In the genomic region with DNA sequence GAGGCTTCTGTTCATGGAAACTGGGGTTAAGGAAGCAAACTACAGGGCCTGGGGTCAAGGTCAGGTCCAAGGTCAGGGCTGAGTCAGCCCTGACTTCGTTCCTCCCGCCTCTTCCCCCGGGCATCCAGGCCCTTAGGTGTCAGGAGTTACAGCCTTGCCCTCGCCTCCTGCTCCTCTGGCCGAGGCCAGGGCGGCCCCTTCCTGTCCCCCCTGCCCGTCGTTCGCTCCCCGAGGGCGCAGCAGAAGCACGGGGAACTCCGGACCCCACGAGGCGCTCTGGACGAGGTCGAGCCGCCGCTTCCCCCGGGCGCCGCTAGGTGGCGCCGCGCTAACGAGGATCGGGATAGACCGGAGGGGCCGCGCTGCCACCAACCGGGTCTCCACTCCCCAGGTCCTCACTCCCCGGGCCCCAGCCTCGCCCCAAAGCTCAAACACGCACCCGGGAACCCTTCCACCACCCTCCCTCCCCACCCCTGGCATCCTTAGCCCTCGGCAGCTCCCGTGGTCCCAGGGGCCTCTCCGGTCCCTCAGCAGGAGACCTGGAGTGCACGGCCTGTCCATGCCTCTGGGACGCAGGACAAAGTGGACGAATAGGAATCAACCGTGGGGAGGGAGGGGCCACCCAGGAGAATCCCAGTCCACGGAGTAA, we compare ENCODE assay signal across 1 cellular context.
A peak's percentile ranks its signal among the peaks of the same experiment; 100 is the strongest.
TF ChIP-seq lines count a peak whose summit lies in the region.

No MANE protein-coding gene starts in this region.

TF ChIP-seq in K562, 482 proteins besides CTCF, POLR2A, EP300 and RAD21 (continued from another document and continues in another):
- TF ChIP-seq, protein P1, sequence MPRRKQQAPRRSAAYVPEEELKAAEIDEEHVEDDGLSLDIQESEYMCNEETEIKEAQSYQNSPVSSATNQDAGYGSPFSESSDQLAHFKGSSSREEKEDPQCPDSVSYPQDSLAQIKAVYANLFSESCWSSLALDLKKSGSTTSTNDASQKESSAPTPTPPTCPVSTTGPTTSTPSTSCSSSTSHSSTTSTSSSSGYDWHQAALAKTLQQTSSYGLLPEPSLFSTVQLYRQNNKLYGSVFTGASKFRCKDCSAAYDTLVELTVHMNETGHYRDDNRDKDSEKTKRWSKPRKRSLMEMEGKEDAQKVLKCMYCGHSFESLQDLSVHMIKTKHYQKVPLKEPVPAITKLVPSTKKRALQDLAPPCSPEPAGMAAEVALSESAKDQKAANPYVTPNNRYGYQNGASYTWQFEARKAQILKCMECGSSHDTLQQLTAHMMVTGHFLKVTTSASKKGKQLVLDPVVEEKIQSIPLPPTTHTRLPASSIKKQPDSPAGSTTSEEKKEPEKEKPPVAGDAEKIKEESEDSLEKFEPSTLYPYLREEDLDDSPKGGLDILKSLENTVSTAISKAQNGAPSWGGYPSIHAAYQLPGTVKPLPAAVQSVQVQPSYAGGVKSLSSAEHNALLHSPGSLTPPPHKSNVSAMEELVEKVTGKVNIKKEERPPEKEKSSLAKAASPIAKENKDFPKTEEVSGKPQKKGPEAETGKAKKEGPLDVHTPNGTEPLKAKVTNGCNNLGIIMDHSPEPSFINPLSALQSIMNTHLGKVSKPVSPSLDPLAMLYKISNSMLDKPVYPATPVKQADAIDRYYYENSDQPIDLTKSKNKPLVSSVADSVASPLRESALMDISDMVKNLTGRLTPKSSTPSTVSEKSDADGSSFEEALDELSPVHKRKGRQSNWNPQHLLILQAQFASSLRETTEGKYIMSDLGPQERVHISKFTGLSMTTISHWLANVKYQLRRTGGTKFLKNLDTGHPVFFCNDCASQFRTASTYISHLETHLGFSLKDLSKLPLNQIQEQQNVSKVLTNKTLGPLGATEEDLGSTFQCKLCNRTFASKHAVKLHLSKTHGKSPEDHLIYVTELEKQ (CRISPR knock-in tag; IDR thresholded peaks at IDR 0.05): no peak
- no peak for TF ChIP-seq HNRNPK (IDR thresholded peaks at IDR 0.05; ENCODE audit: low read depth, low read length, poor library complexity, severe bottlenecking)
- TF ChIP-seq NFE2 (IDR thresholded peaks at IDR 0.05; ENCODE audit: low read depth): 0 out of 2 replicates have a peak, but pooled peaks have one; percentile 24
- TF ChIP-seq, protein P2, sequence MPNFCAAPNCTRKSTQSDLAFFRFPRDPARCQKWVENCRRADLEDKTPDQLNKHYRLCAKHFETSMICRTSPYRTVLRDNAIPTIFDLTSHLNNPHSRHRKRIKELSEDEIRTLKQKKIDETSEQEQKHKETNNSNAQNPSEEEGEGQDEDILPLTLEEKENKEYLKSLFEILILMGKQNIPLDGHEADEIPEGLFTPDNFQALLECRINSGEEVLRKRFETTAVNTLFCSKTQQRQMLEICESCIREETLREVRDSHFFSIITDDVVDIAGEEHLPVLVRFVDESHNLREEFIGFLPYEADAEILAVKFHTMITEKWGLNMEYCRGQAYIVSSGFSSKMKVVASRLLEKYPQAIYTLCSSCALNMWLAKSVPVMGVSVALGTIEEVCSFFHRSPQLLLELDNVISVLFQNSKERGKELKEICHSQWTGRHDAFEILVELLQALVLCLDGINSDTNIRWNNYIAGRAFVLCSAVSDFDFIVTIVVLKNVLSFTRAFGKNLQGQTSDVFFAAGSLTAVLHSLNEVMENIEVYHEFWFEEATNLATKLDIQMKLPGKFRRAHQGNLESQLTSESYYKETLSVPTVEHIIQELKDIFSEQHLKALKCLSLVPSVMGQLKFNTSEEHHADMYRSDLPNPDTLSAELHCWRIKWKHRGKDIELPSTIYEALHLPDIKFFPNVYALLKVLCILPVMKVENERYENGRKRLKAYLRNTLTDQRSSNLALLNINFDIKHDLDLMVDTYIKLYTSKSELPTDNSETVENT (CRISPR knock-in tag; IDR thresholded peaks at IDR 0.05): no peak
- peak; percentile 66; the same call in 1 of the 2 replicates for TF ChIP-seq SIN3B (IDR thresholded peaks at IDR 0.05; ENCODE audit: low read depth)
- no peak for TF ChIP-seq ELF4 (CRISPR knock-in tag; IDR thresholded peaks at IDR 0.05)
- TF ChIP-seq CEBPG (CRISPR knock-in tag; IDR thresholded peaks at IDR 0.05): no peak
- TF ChIP-seq CEBPG (tag; conservative IDR thresholded peaks at IDR 0.05 in 1 of 2, IDR thresholded peaks at IDR 0.05 in 1 of 2): no peak
- TF ChIP-seq PML (IDR thresholded peaks at IDR 0.05; ENCODE audit: low read length): no peak
- TF ChIP-seq BRD9 (IDR thresholded peaks at IDR 0.05; ENCODE audit: low read depth, partially characterized antibody): peak; percentile 72
- no peak for TF ChIP-seq POLR3G (IDR thresholded peaks at IDR 0.05; ENCODE audit: extremely low read depth, insufficient read length, insufficient replicate concordance)
- TF ChIP-seq, protein P3, sequence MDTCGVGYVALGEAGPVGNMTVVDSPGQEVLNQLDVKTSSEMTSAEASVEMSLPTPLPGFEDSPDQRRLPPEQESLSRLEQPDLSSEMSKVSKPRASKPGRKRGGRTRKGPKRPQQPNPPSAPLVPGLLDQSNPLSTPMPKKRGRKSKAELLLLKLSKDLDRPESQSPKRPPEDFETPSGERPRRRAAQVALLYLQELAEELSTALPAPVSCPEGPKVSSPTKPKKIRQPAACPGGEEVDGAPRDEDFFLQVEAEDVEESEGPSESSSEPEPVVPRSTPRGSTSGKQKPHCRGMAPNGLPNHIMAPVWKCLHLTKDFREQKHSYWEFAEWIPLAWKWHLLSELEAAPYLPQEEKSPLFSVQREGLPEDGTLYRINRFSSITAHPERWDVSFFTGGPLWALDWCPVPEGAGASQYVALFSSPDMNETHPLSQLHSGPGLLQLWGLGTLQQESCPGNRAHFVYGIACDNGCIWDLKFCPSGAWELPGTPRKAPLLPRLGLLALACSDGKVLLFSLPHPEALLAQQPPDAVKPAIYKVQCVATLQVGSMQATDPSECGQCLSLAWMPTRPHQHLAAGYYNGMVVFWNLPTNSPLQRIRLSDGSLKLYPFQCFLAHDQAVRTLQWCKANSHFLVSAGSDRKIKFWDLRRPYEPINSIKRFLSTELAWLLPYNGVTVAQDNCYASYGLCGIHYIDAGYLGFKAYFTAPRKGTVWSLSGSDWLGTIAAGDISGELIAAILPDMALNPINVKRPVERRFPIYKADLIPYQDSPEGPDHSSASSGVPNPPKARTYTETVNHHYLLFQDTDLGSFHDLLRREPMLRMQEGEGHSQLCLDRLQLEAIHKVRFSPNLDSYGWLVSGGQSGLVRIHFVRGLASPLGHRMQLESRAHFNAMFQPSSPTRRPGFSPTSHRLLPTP (IDR thresholded peaks at IDR 0.05; ENCODE audit: borderline replicate concordance, extremely low read depth, insufficient read length): no peak
- no peak; the same call in 1 of the 2 replicates for TF ChIP-seq SP1 (CRISPR knock-in tag; IDR thresholded peaks at IDR 0.05)
- no peak for TF ChIP-seq GATAD2A (IDR thresholded peaks at IDR 0.05)
- TF ChIP-seq, protein P4, sequence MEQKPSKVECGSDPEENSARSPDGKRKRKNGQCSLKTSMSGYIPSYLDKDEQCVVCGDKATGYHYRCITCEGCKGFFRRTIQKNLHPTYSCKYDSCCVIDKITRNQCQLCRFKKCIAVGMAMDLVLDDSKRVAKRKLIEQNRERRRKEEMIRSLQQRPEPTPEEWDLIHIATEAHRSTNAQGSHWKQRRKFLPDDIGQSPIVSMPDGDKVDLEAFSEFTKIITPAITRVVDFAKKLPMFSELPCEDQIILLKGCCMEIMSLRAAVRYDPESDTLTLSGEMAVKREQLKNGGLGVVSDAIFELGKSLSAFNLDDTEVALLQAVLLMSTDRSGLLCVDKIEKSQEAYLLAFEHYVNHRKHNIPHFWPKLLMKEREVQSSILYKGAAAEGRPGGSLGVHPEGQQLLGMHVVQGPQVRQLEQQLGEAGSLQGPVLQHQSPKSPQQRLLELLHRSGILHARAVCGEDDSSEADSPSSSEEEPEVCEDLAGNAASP (IDR thresholded peaks at IDR 0.05): no peak
- no peak for TF ChIP-seq KLF6 (CRISPR knock-in tag; IDR thresholded peaks at IDR 0.05; ENCODE audit: borderline replicate concordance)
- no peak for TF ChIP-seq KHSRP (IDR thresholded peaks at IDR 0.05)
- TF ChIP-seq, protein P5, sequence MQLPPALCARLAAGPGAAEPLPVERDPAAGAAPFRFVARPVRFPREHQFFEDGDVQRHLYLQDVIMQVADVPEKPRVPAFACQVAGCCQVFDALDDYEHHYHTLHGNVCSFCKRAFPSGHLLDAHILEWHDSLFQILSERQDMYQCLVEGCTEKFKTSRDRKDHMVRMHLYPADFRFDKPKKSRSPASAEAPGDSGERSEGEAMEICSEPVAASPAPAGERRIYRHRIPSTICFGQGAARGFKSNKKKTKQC (CRISPR knock-in tag; IDR thresholded peaks at IDR 0.05): peak; percentile 65; the same call in 1 of the 2 replicates
- no peak for TF ChIP-seq SOX6 (IDR thresholded peaks at IDR 0.05)
- no peak; the same call in 1 of the 2 replicates for TF ChIP-seq EGR1 (conservative IDR thresholded peaks at IDR 0.05)
- no peak for TF ChIP-seq SRF (CRISPR knock-in tag; IDR thresholded peaks at IDR 0.05)
- no peak for TF ChIP-seq THRAP3 (IDR thresholded peaks at IDR 0.05; ENCODE audit: borderline replicate concordance)
- TF ChIP-seq ZNF785 (CRISPR knock-in tag; IDR thresholded peaks at IDR 0.05): no peak
- no peak for TF ChIP-seq HDAC3 (IDR thresholded peaks at IDR 0.05; ENCODE audit: borderline replicate concordance, partially characterized antibody)
- no peak for TF ChIP-seq GTF2A2 (tag; IDR thresholded peaks at IDR 0.05)
- no peak for TF ChIP-seq ZNF699 (CRISPR knock-in tag; IDR thresholded peaks at IDR 0.05; ENCODE audit: insufficient replicate concordance)
- no peak for TF ChIP-seq ZNF239 (CRISPR knock-in tag; IDR thresholded peaks at IDR 0.05)
- no peak for TF ChIP-seq MEF2D (tag; conservative IDR thresholded peaks at IDR 0.05; ENCODE audit: low read depth)
- no peak for TF ChIP-seq ILK (tag; IDR thresholded peaks at IDR 0.05; ENCODE audit: borderline replicate concordance, low read depth)
- no peak for TF ChIP-seq NFRKB (IDR thresholded peaks at IDR 0.05; ENCODE audit: low read depth)
- TF ChIP-seq, protein P6, sequence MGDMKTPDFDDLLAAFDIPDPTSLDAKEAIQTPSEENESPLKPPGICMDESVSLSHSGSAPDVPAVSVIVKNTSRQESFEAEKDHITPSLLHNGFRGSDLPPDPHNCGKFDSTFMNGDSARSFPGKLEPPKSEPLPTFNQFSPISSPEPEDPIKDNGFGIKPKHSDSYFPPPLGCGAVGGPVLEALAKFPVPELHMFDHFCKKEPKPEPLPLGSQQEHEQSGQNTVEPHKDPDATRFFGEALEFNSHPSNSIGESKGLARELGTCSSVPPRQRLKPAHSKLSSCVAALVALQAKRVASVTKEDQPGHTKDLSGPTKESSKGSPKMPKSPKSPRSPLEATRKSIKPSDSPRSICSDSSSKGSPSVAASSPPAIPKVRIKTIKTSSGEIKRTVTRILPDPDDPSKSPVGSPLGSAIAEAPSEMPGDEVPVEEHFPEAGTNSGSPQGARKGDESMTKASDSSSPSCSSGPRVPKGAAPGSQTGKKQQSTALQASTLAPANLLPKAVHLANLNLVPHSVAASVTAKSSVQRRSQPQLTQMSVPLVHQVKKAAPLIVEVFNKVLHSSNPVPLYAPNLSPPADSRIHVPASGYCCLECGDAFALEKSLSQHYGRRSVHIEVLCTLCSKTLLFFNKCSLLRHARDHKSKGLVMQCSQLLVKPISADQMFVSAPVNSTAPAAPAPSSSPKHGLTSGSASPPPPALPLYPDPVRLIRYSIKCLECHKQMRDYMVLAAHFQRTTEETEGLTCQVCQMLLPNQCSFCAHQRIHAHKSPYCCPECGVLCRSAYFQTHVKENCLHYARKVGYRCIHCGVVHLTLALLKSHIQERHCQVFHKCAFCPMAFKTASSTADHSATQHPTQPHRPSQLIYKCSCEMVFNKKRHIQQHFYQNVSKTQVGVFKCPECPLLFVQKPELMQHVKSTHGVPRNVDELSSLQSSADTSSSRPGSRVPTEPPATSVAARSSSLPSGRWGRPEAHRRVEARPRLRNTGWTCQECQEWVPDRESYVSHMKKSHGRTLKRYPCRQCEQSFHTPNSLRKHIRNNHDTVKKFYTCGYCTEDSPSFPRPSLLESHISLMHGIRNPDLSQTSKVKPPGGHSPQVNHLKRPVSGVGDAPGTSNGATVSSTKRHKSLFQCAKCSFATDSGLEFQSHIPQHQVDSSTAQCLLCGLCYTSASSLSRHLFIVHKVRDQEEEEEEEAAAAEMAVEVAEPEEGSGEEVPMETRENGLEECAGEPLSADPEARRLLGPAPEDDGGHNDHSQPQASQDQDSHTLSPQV (IDR thresholded peaks at IDR 0.05): no peak
- TF ChIP-seq, protein P7, sequence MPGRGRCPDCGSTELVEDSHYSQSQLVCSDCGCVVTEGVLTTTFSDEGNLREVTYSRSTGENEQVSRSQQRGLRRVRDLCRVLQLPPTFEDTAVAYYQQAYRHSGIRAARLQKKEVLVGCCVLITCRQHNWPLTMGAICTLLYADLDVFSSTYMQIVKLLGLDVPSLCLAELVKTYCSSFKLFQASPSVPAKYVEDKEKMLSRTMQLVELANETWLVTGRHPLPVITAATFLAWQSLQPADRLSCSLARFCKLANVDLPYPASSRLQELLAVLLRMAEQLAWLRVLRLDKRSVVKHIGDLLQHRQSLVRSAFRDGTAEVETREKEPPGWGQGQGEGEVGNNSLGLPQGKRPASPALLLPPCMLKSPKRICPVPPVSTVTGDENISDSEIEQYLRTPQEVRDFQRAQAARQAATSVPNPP (IDR thresholded peaks at IDR 0.05; ENCODE audit: borderline replicate concordance, insufficient read depth, insufficient read length): no peak
- TF ChIP-seq HDAC6 (IDR thresholded peaks at IDR 0.05; ENCODE audit: low read depth, low read length): no peak
- TF ChIP-seq ZBTB7A (IDR thresholded peaks at IDR 0.05; ENCODE audit: borderline replicate concordance, control insufficient read depth, low read depth, low read length): peak; percentile 97
- TF ChIP-seq, protein P8, sequence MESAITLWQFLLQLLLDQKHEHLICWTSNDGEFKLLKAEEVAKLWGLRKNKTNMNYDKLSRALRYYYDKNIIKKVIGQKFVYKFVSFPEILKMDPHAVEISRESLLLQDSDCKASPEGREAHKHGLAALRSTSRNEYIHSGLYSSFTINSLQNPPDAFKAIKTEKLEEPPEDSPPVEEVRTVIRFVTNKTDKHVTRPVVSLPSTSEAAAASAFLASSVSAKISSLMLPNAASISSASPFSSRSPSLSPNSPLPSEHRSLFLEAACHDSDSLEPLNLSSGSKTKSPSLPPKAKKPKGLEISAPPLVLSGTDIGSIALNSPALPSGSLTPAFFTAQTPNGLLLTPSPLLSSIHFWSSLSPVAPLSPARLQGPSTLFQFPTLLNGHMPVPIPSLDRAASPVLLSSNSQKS (CRISPR knock-in tag; IDR thresholded peaks at IDR 0.05): no peak
- TF ChIP-seq, protein P9, sequence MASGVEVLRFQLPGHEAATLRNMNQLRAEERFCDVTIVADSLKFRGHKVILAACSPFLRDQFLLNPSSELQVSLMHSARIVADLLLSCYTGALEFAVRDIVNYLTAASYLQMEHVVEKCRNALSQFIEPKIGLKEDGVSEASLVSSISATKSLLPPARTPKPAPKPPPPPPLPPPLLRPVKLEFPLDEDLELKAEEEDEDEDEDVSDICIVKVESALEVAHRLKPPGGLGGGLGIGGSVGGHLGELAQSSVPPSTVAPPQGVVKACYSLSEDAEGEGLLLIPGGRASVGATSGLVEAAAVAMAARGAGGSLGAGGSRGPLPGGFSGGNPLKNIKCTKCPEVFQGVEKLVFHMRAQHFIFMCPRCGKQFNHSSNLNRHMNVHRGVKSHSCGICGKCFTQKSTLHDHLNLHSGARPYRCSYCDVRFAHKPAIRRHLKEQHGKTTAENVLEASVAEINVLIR (CRISPR knock-in tag; IDR thresholded peaks at IDR 0.05): no peak
- TF ChIP-seq ZNF583 (CRISPR knock-in tag; IDR thresholded peaks at IDR 0.05): no peak
- no peak for TF ChIP-seq SREBF1 (IDR thresholded peaks at IDR 0.05; ENCODE audit: borderline replicate concordance, low read depth, low read length)
- peak; percentile 69 for TF ChIP-seq NR2C2 (CRISPR knock-in tag; IDR thresholded peaks at IDR 0.05)
- TF ChIP-seq NR2C2 (tag; IDR thresholded peaks at IDR 0.05): peak; percentile 90
- TF ChIP-seq HNRNPH1 (optimal IDR thresholded peaks at IDR 0.05; ENCODE audit: low read depth, low read length): no peak
